In genomic region chr4:185020293-185020808, GRCh38 we compare ENCODE assay signal across 1 cellular context.
TF ChIP-seq lines count a peak whose summit lies in the region.

No MANE protein-coding gene starts in this region.

TF ChIP-seq in GM12878, 131 proteins besides CTCF, POLR2A, EP300 and RAD21 (continued from another document):
- TF ChIP-seq CBFB (IDR thresholded peaks at IDR 0.05; ENCODE audit: low read depth) (no peak), ZBTB4 (CRISPR knock-in tag; IDR thresholded peaks at IDR 0.05) (no peak)
